In the genomic region with DNA sequence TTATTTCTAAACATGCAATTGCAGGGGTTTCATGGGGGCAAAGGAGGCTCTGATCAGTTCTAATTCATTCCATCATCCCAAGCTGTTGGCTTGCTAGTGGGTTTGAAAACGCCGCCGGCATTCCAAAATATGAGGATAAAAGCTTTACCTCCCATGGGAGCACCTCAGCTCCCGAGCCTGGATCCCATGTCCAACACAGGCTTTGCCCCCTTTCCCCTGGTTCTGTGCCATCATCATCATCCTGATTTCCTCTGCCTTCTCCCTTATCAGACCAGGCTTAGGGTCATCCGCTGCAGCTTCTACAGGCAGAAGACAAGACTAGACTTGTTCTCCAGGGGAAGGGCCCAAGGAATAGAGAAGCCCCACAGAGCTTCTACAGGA, we compare ENCODE assay signal across 16 cellular contexts. TPM values are rescaled to one million over a fixed set of nuclear protein-coding genes. Genes with fewer than 3 reads are reported as not detected.
DNase-seq lines count a peak whose midpoint lies in the region; TF ChIP-seq lines count a peak whose summit lies in the region.
"Had no signal": no experiment of that assay in that cellular context is flagged by ENCODE, and none has a peak within 500 bp of the region (broad histone marks: within the 10 kb centered on the region; RNA-seq: fewer than 3 reads in every experiment).

No MANE protein-coding gene starts in this region.

- H2AK5ac ChIP-seq in neuronal stem cell (ENCODE audit: low read depth, low read length): no peak overlapping the region

- H3K4me3 Mint-ChIP-seq in IgD-negative memory B cell (peak overlapping the region in 1 of 4 donors; percentile 81), brain (no peak overlapping the region)

- H3K27ac Mint-ChIP-seq in IgD-negative memory B cell: peak overlapping the region; percentile 86 to 92 (median 86)
- peak overlapping the region in 3 of 5 experiments; percentile 29 to 80 (median 79) for H3K27ac Mint-ChIP-seq in brain

- no peak overlapping the region for H3K9ac ChIP-seq in neuronal stem cell (ENCODE audit: low read depth, low read length, poor library complexity)

- no peaks in the 10 kb centered on the region for H3K27me3 ChIP-seq in neuronal stem cell (ENCODE audit: control insufficient read depth in 3 of 3, insufficient read depth in 3 of 3, low read depth in 1 of 3, low read length in 3 of 3)
- no peaks in the 10 kb centered on the region for H3K27me3 ChIP-seq in tibial nerve

- WGBS in neuronal stem cell (ENCODE audit: extremely low coverage in 2 of 2, insufficient read length in 2 of 2, insufficient replicate concordance in 1 of 2), 2 donors: no CpG with 5 or more reads among the region's 5 CpGs
- 82 to 83% methylated on average over 5 of the region's 5 CpGs for WGBS in tibial nerve, 2 donors

- no peaks in the 10 kb centered on the region for H3K36me3 ChIP-seq in neuronal stem cell (replicated peaks in 1 of 2; ENCODE audit: control insufficient read depth in 2 of 2, insufficient read depth in 2 of 2, low read length in 2 of 2)
- peaks cover 0 to 24% (median 3%) of the 10 kb centered on the region in 3 donors for H3K36me3 ChIP-seq in tibial nerve

- TF ChIP-seq CTCF in brain (conservative IDR thresholded peaks at IDR 0.05) (no peak), tibial nerve (IDR thresholded peaks at IDR 0.05) (no peak)

- H3K27me3 Mint-ChIP-seq in IgD-negative memory B cell (peaks cover 2% of the 10 kb centered on the region), brain (no peaks in the 10 kb centered on the region)

- H3K18ac ChIP-seq in neuronal stem cell (ENCODE audit: low read length): peak overlapping the region; percentile 7

- H3K36me3 Mint-ChIP-seq in IgD-negative memory B cell (peaks cover 15% of the 10 kb centered on the region), brain (peaks cover 34% of the 10 kb centered on the region)

- H4K91ac ChIP-seq in neuronal stem cell (ENCODE audit: low read depth, low read length, poor library complexity): no peak overlapping the region

- H3K14ac ChIP-seq in neuronal stem cell (ENCODE audit: low read length): no peak overlapping the region

- H3K4me2 ChIP-seq in neuronal stem cell (ENCODE audit: insufficient read depth, low read length, poor library complexity, severe bottlenecking): no peak overlapping the region
- H3K4me2 ChIP-seq: PC-9 had no signal

- H3K4me1 ChIP-seq in neuronal stem cell (ENCODE audit: control insufficient read depth in 2 of 2, insufficient read depth in 1 of 2, low read depth in 1 of 2, low read length in 2 of 2) (peaks cover 6 to 23% of the 10 kb centered on the region in 2 donors), tibial nerve (peaks cover 0 to 76% (median 47%) of the 10 kb centered on the region in 4 donors)

- H3K9me3 Mint-ChIP-seq in IgD-negative memory B cell (no peaks in the 10 kb centered on the region), brain (no peaks in the 10 kb centered on the region)

- no peak overlapping the region for H4K8ac ChIP-seq in neuronal stem cell (ENCODE audit: low read depth, low read length)

- H3K23ac ChIP-seq in neuronal stem cell (ENCODE audit: low read depth, low read length, poor library complexity): no peak overlapping the region

- H2BK15ac ChIP-seq in neuronal stem cell (ENCODE audit: low read length): no peak overlapping the region

- no peak for TF ChIP-seq POLR2A in tibial nerve (IDR thresholded peaks at IDR 0.05)

- no peak overlapping the region for H2AFZ ChIP-seq in neuronal stem cell (ENCODE audit: low read length)
- H2AFZ ChIP-seq: PC-9 had no signal

- no peak overlapping the region for H3K4me3 ChIP-seq in neuronal stem cell (ENCODE audit: low read length in 2 of 2)
- H3K4me3 ChIP-seq in tibial nerve: no peak overlapping the region
- H3K4me3 ChIP-seq: PC-9, SK-N-MC had no signal

- no peak overlapping the region for H2BK120ac ChIP-seq in neuronal stem cell (ENCODE audit: low read depth, low read length)

- no peak for DNase-seq in neuronal stem cell (ENCODE audit: low spot score)
- no peak for DNase-seq in tibial nerve (ENCODE audit: low spot score in 2 of 2)
- no peak for DNase-seq in NCI-H1436 (lab: John Stamatoyannopoulos, UW)
- DNase-seq in HuH-7.5 (ENCODE audit: low spot score): no peak
- no peak for DNase-seq in stimulated activated CD8-positive, alpha-beta memory T cell treated with anti-CD3 and anti-CD28 coated beads, Interleukin-4, amount 100 ng/mL, for 48 hours
- no peak for DNase-seq in dedifferentiated amniotic fluid mesenchymal stem cell (ENCODE audit: extremely low spot score)
- DNase-seq: DMS153, HCEC 1CT, NCI-H1436 treated with DMSO at 0.1 percent for 48 hours, NCI-H2081 treated with DMSO at 0.1 percent for 48 hours, NCI-H345, NCI-H774, PC-9 had no signal

- TF ChIP-seq EP300 in tibial nerve (IDR thresholded peaks at IDR 0.05): no peak

- H3K4me1 Mint-ChIP-seq in IgD-negative memory B cell (peaks cover 60 to 76% (median 61%) of the 10 kb centered on the region in 3 donors), brain (peaks cover 42% of the 10 kb centered on the region)

- H3K9me3 ChIP-seq in neuronal stem cell (replicated peaks in 1 of 2; ENCODE audit: control insufficient read depth in 2 of 2, insufficient read depth in 1 of 2, low read depth in 1 of 2, low read length in 2 of 2) (no peaks in the 10 kb centered on the region), tibial nerve (no peaks in the 10 kb centered on the region)

- no peak overlapping the region for H3K27ac ChIP-seq in neuronal stem cell (replicated peaks; ENCODE audit: low read length)
- peak overlapping the region in 3 of 4 donors; percentile 40 to 98 (median 94) for H3K27ac ChIP-seq in tibial nerve
- H3K27ac ChIP-seq: PC-9, SK-N-MC had no signal

- H3K79me1 ChIP-seq in neuronal stem cell (ENCODE audit: low read depth, low read length): no peaks in the 10 kb centered on the region

- H3K4ac ChIP-seq in neuronal stem cell (ENCODE audit: low read length): no peak overlapping the region

- no peak overlapping the region for H2BK12ac ChIP-seq in neuronal stem cell (ENCODE audit: low read length)

- H2BK5ac ChIP-seq in neuronal stem cell (ENCODE audit: low read length): no peak overlapping the region

RNA-seq across cellular contexts. Expression of gene SH3BP5, which starts 25.4 kb away (rescaled TPM):
- polyA plus RNA-seq in IgD-negative memory B cell: 117 TPM
- 48.1 TPM for polyA plus RNA-seq in brain (ENCODE audit: insufficient read depth, low read depth, low replicate concordance)
- polyA plus RNA-seq in neuronal stem cell (2013, experiment 1 of 2): 6.1 TPM
- 6.0 TPM for polyA plus RNA-seq in neuronal stem cell (2013, experiment 2 of 2)
- total RNA-seq in tibial nerve: 100 to 1,000 TPM in 3 of 4 donors, 10 to 100 TPM in 1; 99.0 to 113 (median 105) TPM
